ENCODE assay signal across 38 cellular contexts in the genomic region with DNA sequence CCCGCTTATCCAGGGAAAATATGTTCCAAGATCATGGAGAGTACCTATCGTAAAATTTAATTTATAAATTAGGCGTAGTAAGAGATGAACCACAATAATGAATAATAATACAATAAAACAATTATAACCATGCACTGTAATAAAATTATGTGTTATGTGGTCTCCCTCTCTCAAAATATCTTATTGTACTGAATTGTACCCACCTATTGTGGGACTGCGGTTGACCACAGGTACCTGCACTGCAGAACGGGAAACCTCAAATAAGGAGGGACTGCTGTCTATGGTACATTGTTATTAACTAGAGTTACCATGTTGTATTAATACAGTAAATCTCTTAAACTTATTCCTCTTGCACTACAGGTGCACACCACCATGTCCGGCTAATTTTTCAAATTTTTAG. TPM values are rescaled to one million over a fixed set of nuclear protein-coding genes. Genes with fewer than 3 reads are reported as not detected.
"Had no signal": no experiment of that assay in that cellular context is flagged by ENCODE, and none has a peak within 500 bp of the region (broad histone marks: within the 10 kb centered on the region; RNA-seq: fewer than 3 reads in every experiment).

No MANE protein-coding gene starts in this region.

- H3K4me3 ChIP-seq: MG63 had no signal

- H3K27ac ChIP-seq: KMS-11 had no signal

- DNase-seq: Karpas-422, Kasumi-1, MG63, MM.1S, MV-4-11, NCI-H1048, NCI-H1092, NCI-H1092 treated with DMSO at 0.1 percent for 48 hours, NCI-H1105, NCI-H1105 treated with DMSO at 0.1 percent for 48 hours, NCI-H1417, NCI-H1417 treated with DMSO at 0.1 percent for 48 hours, NCI-H1436, NCI-H1436 treated with DMSO at 0.1 percent for 48 hours, NCI-H146, NCI-H1694, NCI-H1694 treated with DMSO at 0.1 percent for 48 hours, NCI-H187, NCI-H187 treated with DMSO at 0.1 percent for 48 hours, NCI-H1930, NCI-H2029, NCI-H2029 treated with DMSO at 0.1 percent for 48 hours, NCI-H2081, NCI-H2081 treated with DMSO at 0.1 percent for 48 hours, NCI-H2107, NCI-H2171, NCI-H2171 treated with DMSO at 0.1 percent for 48 hours, NCI-H2227 treated with DMSO at 0.1 percent for 48 hours, NCI-H226, NCI-H345, NCI-H446, NCI-H446 treated with DMSO at 0.1 percent for 48 hours, NCI-H510A had no signal

- H3K9ac ChIP-seq: KMS-11 had no signal

- H3K9me3 ChIP-seq: MG63 had no signal

- H3K36me3 ChIP-seq: MG63 had no signal

- H3K4me2 ChIP-seq: KMS-11 had no signal

RNA-seq across cellular contexts. Expression of a gene that starts 5.3 kb away (rescaled TPM):
- total RNA-seq: LHCN-M2, M059J, MCF 10A, NCI-H460 had no signal

RNA-seq across cellular contexts. Expression of a gene that starts 13.7 kb away (rescaled TPM):
- total RNA-seq: LHCN-M2, M059J, MCF 10A, NCI-H460 had no signal

RNA-seq across cellular contexts. Expression of a gene that starts 20.6 kb away (rescaled TPM):
- total RNA-seq: LHCN-M2, M059J, MCF 10A had no signal

RNA-seq across cellular contexts. Expression of a gene that starts 24.7 kb away (rescaled TPM):
- total RNA-seq: LHCN-M2, M059J, MCF 10A, NCI-H460 had no signal

RNA-seq across cellular contexts. Expression of a gene that starts 38.7 kb away (rescaled TPM):
- total RNA-seq: LHCN-M2, M059J, MCF 10A, NCI-H460 had no signal
